In the genomic region with DNA sequence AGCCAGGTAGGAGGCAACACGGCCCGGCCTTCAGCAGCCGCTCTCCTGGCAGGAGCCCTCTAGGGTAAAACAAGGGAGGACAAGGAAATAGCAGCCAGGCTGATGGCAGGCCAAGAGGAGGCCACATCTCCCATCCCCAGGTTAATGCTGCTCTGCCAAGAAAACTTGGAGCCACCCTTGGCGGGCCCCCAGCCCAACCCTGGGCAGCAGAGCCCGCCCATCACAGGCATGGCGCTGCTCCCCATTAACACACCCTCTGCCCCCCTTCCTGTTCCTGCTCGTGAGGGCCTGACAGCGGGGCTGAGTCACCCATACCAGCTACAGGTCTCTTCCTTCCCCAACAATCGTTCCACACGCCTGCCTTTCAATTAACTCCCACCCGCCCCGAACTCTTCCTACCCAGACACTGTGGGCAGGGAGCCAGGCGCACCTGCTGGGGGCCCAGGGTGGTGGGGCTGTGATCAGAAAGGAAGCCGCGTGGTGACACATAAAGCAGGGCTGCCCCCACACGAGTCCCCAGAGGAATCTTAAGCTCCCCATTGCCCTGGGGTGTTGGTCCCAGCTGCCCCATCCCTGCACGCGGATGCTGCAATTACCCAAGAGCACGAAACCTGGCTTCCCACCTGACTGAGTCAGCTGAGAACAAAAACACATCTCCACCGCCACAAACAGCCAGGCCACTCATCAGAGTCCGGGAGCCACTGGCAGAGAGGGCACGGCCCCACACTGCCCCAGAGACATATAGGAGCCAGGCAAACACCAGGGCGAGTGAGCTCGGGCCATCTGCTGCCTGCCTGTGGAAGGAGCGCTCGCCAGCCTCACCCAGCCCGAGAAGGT, we compare ENCODE assay signal across 9 cellular contexts.
DNase-seq lines count a peak whose midpoint lies in the region; ATAC-seq lines count a peak whose summit lies in the region.
"Had no signal": no experiment of that assay in that cellular context is flagged by ENCODE, and none has a peak within 500 bp of the region (broad histone marks: within the 10 kb centered on the region; RNA-seq: fewer than 3 reads in every experiment).

A gene with protein sequence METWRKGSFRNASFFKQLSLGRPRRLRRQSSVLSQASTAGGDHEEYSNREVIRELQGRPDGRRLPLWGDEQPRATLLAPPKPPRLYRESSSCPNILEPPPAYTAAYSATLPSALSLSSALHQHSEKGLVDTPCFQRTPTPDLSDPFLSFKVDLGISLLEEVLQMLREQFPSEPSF (plus strand): TSS at position 671 of the 837 bp plus-strand sequence. CDS start 516 bp downstream, outside the sequence.

- ATAC-seq in HG03064 (IDR thresholded peaks at IDR 0.05; ENCODE audit: low read depth, unreplicated experiment), result peak; percentile 34
- ATAC-seq: A549 had no signal

- DNase-seq in DMS53 (lab: John Stamatoyannopoulos, UW) (peak; percentile 79), DMS53 treated with DMSO at 0.1 percent for 48 hours (lab: John Stamatoyannopoulos, UW; ENCODE audit: unreplicated experiment) (no peak), NOMO-1 treated with dmso at 0.1 percent for 144 hours (lab: John Stamatoyannopoulos, UW; ENCODE audit: unreplicated experiment) (peak; percentile 30), activated gamma-delta T cell treated with Interleukin-2 at 50 U/mL for 16 hours (peak; percentile 63), hypothalamus (lab: John Stamatoyannopoulos, UW) (peak in 29 of 51 donors; percentile 10 to 63 (median 39)), DMS153 (lab: John Stamatoyannopoulos, UW) (no peak)
- DNase-seq in stimulated activated CD4-positive, alpha-beta T cell treated with anti-CD3 and anti-CD28 coated beads, Interleukin-2, amount 100 ng/mL, for 24 hours, result peak; percentile 69 to 70

Comparison
In these comparisons a context has a peak if more than half of its experiments do, and no peak if none do; other contexts are left out.
1. DNase-seq: peak in DMS53 (single experiment), NOMO-1 treated with dmso at 0.1 percent for 144 hours (single experiment), activated gamma-delta T cell treated with Interleukin-2 at 50 U/mL for 16 hours (single experiment), hypothalamus (29 of 51) and stimulated activated CD4-positive, alpha-beta T cell treated with anti-CD3 and anti-CD28 coated beads, Interleukin-2, amount 100 ng/mL, for 24 hours (2 of 2); none in DMS53 treated with DMSO at 0.1 percent for 48 hours (single experiment) and DMS153 (single experiment).